1 cellular context compared by ENCODE assay signal in the genomic region with DNA sequence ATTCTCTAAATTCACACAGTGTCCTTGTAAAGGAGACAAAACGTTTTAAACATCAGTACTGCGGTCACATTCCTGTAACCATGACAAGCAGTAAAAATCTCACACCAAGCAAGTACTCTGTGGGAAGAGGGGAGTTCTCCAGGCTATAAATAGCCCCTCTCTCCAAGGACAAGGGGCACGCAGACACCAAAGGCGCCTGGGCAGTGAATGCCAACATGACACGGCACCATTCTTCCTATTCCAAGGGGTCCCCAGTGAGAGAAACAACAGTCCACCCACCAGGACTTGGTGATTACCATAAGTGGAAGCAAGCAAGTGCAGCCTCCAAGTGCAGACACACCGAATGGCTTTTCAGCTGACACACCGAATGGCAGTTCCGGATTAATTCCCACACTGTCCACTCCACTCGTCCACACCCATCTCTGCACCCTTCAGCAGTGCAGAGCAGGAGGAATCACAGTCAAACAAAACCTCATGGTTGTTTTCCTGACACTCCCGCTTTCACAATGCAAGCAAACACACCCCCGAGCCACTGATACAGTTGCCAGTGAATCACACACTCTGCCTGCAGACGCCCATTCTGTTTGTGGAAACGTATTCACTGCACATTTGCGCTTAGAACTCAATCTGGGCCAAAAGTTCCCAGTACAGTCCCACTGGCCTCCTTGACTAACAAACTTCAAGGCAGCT.
TF ChIP-seq lines count a peak whose summit lies in the region.

No MANE protein-coding gene starts in this region.

TF ChIP-seq in HepG2, 621 proteins besides CTCF, POLR2A, EP300 and RAD21 (continued from another document and continues in another):
- TF ChIP-seq, protein P1, sequence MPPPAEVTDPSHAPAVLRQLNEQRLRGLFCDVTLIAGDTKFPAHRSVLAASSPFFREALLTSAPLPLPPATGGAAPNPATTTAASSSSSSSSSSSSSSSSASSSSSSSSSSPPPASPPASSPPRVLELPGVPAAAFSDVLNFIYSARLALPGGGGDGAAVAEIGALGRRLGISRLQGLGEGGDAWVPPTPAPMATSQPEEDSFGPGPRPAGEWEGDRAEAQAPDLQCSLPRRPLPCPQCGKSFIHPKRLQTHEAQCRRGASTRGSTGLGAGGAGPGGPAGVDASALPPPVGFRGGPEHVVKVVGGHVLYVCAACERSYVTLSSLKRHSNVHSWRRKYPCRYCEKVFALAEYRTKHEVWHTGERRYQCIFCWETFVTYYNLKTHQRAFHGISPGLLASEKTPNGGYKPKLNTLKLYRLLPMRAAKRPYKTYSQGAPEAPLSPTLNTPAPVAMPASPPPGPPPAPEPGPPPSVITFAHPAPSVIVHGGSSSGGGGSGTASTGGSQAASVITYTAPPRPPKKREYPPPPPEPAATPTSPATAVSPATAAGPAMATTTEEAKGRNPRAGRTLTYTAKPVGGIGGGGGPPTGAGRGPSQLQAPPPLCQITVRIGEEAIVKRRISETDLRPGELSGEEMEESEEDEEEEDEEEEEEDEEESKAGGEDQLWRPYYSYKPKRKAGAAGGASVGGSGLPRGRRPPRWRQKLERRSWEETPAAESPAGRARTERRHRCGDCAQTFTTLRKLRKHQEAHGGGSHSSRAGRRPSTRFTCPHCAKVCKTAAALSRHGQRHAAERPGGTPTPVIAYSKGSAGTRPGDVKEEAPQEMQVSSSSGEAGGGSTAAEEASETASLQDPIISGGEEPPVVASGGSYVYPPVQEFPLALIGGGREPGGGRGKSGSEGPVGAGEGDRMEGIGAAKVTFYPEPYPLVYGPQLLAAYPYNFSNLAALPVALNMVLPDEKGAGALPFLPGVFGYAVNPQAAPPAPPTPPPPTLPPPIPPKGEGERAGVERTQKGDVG (CRISPR knock-in tag; IDR thresholded peaks at IDR 0.05; ENCODE audit: borderline replicate concordance) = no peak
- TF ChIP-seq ZNF891 (CRISPR knock-in tag; IDR thresholded peaks at IDR 0.05) = no peak
- TF ChIP-seq, protein P2, sequence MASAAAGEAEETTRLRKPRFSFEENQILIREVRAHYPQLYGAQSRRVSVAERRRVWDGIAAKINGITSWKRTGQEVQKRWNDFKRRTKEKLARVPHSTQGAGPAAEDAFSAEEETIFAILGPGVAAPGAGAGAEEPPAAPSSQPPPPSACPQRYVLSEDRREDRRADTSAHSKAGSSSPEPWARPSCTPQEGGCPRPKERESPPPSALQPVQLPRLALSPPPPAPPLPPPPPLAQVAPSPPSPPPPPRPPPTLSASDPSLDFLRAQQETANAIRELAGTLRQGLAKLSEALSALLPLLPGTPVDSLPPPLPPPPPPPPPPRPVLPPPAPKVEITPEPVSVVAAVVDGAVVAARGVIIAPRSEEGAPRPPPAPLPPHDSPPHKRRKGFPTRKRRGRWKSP (CRISPR knock-in tag; IDR thresholded peaks at IDR 0.05) = no peak
- no peak for TF ChIP-seq TEAD2 (CRISPR knock-in tag; IDR thresholded peaks at IDR 0.05)
- TF ChIP-seq, protein P3, sequence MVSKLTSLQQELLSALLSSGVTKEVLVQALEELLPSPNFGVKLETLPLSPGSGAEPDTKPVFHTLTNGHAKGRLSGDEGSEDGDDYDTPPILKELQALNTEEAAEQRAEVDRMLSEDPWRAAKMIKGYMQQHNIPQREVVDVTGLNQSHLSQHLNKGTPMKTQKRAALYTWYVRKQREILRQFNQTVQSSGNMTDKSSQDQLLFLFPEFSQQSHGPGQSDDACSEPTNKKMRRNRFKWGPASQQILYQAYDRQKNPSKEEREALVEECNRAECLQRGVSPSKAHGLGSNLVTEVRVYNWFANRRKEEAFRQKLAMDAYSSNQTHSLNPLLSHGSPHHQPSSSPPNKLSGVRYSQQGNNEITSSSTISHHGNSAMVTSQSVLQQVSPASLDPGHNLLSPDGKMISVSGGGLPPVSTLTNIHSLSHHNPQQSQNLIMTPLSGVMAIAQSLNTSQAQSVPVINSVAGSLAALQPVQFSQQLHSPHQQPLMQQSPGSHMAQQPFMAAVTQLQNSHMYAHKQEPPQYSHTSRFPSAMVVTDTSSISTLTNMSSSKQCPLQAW (CRISPR knock-in tag; IDR thresholded peaks at IDR 0.05) = no peak
- TF ChIP-seq, protein P4, sequence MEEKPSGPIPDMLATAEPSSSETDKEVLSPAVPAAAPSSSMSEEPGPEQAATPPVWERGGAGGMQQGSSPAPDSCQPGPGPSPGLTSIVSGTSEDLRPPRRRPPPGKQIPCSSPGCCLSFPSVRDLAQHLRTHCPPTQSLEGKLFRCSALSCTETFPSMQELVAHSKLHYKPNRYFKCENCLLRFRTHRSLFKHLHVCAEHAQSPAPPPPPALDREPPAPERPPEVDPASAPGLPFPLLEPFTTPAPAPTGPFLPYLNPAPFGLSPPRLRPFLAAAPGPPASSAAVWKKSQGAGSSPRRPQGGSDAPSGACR (CRISPR knock-in tag; IDR thresholded peaks at IDR 0.05) = no peak
- TF ChIP-seq, protein P5, sequence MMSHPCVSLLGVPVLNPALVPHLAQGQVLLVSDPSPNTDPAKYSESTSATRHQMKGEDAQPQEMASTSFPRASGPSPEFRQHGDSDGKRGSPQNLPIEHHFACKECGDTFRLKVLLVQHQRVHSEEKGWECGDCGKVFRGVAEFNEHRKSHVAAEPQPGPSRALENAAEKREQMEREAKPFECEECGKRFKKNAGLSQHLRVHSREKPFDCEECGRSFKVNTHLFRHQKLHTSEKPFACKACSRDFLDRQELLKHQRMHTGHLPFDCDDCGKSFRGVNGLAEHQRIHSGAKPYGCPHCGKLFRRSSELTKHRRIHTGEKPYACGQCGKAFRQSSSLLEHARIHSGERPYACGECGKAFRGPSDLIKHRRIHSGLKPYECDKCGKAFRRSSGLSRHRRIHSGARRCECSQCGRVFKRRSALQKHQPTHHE (CRISPR knock-in tag; IDR thresholded peaks at IDR 0.05; ENCODE audit: borderline replicate concordance) = no peak
- no peak for TF ChIP-seq MTF2 (CRISPR knock-in tag; IDR thresholded peaks at IDR 0.05; ENCODE audit: borderline replicate concordance)
- no peak for TF ChIP-seq SOX5 (CRISPR knock-in tag; IDR thresholded peaks at IDR 0.05; ENCODE audit: borderline replicate concordance)
- no peak for TF ChIP-seq ZNF33B (CRISPR knock-in tag; IDR thresholded peaks at IDR 0.05)
- TF ChIP-seq HNRNPLL (IDR thresholded peaks at IDR 0.05; ENCODE audit: low read depth, low read length, poor library complexity, severe bottlenecking) = no peak
- no peak for TF ChIP-seq KAT7 (CRISPR knock-in tag; IDR thresholded peaks at IDR 0.05; ENCODE audit: borderline replicate concordance)
- TF ChIP-seq MAZ (IDR thresholded peaks at IDR 0.05; ENCODE audit: borderline replicate concordance, low read depth, low read length) = no peak
- no peak for TF ChIP-seq MAZ (CRISPR knock-in tag; IDR thresholded peaks at IDR 0.05; ENCODE audit: low read depth)
- no peak for TF ChIP-seq REL (CRISPR knock-in tag; conservative IDR thresholded peaks at IDR 0.05)
- peak; percentile 59; the same call in 1 of the 2 replicates for TF ChIP-seq TGIF2 (CRISPR knock-in tag; IDR thresholded peaks at IDR 0.05)
- TF ChIP-seq ZNF160 (CRISPR knock-in tag; IDR thresholded peaks at IDR 0.05) = 0 out of 2 replicates have a peak, but pooled peaks have one; percentile 27
- no peak for TF ChIP-seq ZNF7 (CRISPR knock-in tag; IDR thresholded peaks at IDR 0.05)
- TF ChIP-seq, protein P6, sequence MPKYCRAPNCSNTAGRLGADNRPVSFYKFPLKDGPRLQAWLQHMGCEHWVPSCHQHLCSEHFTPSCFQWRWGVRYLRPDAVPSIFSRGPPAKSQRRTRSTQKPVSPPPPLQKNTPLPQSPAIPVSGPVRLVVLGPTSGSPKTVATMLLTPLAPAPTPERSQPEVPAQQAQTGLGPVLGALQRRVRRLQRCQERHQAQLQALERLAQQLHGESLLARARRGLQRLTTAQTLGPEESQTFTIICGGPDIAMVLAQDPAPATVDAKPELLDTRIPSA (CRISPR knock-in tag; IDR thresholded peaks at IDR 0.05; ENCODE audit: borderline replicate concordance) = no peak
- TF ChIP-seq, protein P7, sequence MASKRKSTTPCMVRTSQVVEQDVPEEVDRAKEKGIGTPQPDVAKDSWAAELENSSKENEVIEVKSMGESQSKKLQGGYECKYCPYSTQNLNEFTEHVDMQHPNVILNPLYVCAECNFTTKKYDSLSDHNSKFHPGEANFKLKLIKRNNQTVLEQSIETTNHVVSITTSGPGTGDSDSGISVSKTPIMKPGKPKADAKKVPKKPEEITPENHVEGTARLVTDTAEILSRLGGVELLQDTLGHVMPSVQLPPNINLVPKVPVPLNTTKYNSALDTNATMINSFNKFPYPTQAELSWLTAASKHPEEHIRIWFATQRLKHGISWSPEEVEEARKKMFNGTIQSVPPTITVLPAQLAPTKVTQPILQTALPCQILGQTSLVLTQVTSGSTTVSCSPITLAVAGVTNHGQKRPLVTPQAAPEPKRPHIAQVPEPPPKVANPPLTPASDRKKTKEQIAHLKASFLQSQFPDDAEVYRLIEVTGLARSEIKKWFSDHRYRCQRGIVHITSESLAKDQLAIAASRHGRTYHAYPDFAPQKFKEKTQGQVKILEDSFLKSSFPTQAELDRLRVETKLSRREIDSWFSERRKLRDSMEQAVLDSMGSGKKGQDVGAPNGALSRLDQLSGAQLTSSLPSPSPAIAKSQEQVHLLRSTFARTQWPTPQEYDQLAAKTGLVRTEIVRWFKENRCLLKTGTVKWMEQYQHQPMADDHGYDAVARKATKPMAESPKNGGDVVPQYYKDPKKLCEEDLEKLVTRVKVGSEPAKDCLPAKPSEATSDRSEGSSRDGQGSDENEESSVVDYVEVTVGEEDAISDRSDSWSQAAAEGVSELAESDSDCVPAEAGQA (IDR thresholded peaks at IDR 0.05; ENCODE audit: low read depth) = no peak
- TF ChIP-seq, protein P7 (CRISPR knock-in tag; IDR thresholded peaks at IDR 0.05; ENCODE audit: borderline replicate concordance) = no peak
- TF ChIP-seq NFIC (IDR thresholded peaks at IDR 0.05; ENCODE audit: low read length) = no peak
- TF ChIP-seq ZSCAN31 (CRISPR knock-in tag; IDR thresholded peaks at IDR 0.05; ENCODE audit: low read depth) = 0 out of 2 replicates have a peak, but pooled peaks have one; percentile 18
- TF ChIP-seq ZNF572 (CRISPR knock-in tag; IDR thresholded peaks at IDR 0.05) = no peak
- TF ChIP-seq, protein P8, sequence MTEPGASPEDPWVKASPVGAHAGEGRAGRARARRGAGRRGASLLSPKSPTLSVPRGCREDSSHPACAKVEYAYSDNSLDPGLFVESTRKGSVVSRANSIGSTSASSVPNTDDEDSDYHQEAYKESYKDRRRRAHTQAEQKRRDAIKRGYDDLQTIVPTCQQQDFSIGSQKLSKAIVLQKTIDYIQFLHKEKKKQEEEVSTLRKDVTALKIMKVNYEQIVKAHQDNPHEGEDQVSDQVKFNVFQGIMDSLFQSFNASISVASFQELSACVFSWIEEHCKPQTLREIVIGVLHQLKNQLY (CRISPR knock-in tag; IDR thresholded peaks at IDR 0.05) = no peak
- TF ChIP-seq, protein P9, sequence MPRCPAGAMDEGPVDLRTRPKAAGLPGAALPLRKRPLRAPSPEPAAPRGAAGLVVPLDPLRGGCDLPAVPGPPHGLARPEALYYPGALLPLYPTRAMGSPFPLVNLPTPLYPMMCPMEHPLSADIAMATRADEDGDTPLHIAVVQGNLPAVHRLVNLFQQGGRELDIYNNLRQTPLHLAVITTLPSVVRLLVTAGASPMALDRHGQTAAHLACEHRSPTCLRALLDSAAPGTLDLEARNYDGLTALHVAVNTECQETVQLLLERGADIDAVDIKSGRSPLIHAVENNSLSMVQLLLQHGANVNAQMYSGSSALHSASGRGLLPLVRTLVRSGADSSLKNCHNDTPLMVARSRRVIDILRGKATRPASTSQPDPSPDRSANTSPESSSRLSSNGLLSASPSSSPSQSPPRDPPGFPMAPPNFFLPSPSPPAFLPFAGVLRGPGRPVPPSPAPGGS (CRISPR knock-in tag; IDR thresholded peaks at IDR 0.05) = no peak
- no peak for TF ChIP-seq ZNF256 (CRISPR knock-in tag; conservative IDR thresholded peaks at IDR 0.05)
- TF ChIP-seq, protein P10, sequence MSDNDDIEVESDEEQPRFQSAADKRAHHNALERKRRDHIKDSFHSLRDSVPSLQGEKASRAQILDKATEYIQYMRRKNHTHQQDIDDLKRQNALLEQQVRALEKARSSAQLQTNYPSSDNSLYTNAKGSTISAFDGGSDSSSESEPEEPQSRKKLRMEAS (IDR thresholded peaks at IDR 0.05) = no peak
- TF ChIP-seq MXI1 (IDR thresholded peaks at IDR 0.05; ENCODE audit: borderline replicate concordance, low read depth, low read length) = peak; percentile 57; the same call in 1 of the 3 replicates
- TF ChIP-seq ZNF749 (CRISPR knock-in tag; IDR thresholded peaks at IDR 0.05; ENCODE audit: borderline replicate concordance) = no peak
- 0 out of 2 replicates have a peak, but pooled peaks have one; percentile 11 for TF ChIP-seq ZNF501 (CRISPR knock-in tag; IDR thresholded peaks at IDR 0.05)
- TF ChIP-seq HNRNPUL1 (IDR thresholded peaks at IDR 0.05; ENCODE audit: low read depth, low read length) = no peak
- TF ChIP-seq GTF2F1 (IDR thresholded peaks at IDR 0.05; ENCODE audit: low read length) = no peak
- TF ChIP-seq, protein P11, sequence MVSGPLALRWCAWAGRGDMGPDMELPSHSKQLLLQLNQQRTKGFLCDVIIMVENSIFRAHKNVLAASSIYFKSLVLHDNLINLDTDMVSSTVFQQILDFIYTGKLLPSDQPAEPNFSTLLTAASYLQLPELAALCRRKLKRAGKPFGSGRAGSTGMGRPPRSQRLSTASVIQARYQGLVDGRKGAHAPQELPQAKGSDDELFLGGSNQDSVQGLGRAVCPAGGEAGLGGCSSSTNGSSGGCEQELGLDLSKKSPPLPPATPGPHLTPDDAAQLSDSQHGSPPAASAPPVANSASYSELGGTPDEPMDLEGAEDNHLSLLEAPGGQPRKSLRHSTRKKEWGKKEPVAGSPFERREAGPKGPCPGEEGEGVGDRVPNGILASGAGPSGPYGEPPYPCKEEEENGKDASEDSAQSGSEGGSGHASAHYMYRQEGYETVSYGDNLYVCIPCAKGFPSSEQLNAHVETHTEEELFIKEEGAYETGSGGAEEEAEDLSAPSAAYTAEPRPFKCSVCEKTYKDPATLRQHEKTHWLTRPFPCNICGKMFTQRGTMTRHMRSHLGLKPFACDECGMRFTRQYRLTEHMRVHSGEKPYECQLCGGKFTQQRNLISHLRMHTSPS (CRISPR knock-in tag; IDR thresholded peaks at IDR 0.05; ENCODE audit: low read depth) = no peak
- TF ChIP-seq ZSCAN30 (CRISPR knock-in tag; IDR thresholded peaks at IDR 0.05) = no peak
- TF ChIP-seq JUN (CRISPR knock-in tag; IDR thresholded peaks at IDR 0.05) = no peak
